In genomic region chr2:3535467-3535793, GRCh38 we compare ENCODE assay signal across 9 cellular contexts. TPM values are rescaled to one million over a fixed set of nuclear protein-coding genes. Genes with fewer than 3 reads are reported as not detected.
DNase-seq lines count a peak whose midpoint lies in the region; ATAC-seq and TF ChIP-seq lines count a peak whose summit lies in the region.
"Had no signal": no experiment of that assay in that cellular context is flagged by ENCODE, and none has a peak within 500 bp of the region (broad histone marks: within the 10 kb centered on the region; RNA-seq: fewer than 3 reads in every experiment).

No MANE protein-coding gene starts in this region.

- peaks cover 3% of the 10 kb centered on the region for H3K9me3 ChIP-seq in mesodermal cell (ENCODE audit: control insufficient read depth, low read length)
- H3K9me3 ChIP-seq in tibial nerve, result no peaks in the 10 kb centered on the region

- 93% methylated on average over 4 of the region's 5 CpGs; no CpG with 5 or more reads in 1 of the 2 experiments for WGBS in mesodermal cell (ENCODE audit: insufficient coverage in 2 of 2), 2 experiments
- WGBS in tibial nerve, 2 donors, result 42 to 50% methylated on average over 5 of the region's 5 CpGs

- TF ChIP-seq CTCF in brain microvascular endothelial cell (IDR thresholded peaks at IDR 0.05; ENCODE audit: low read depth, low read length, missing control alignments) (no peak), tibial nerve (IDR thresholded peaks at IDR 0.05) (no peak)

- no peak for TF ChIP-seq POLR2A in tibial nerve (IDR thresholded peaks at IDR 0.05)

- peaks cover 9% of the 10 kb centered on the region for H3K36me3 Mint-ChIP-seq in activated CD4-positive, alpha-beta T cell treated with anti-CD3 and anti-CD28 coated beads for 36 hours (ENCODE audit: low read depth)
- peaks cover 15% of the 10 kb centered on the region for H3K36me3 Mint-ChIP-seq in activated T-helper 17 cell treated with anti-CD3 and anti-CD28 coated beads, Interleukin-2, amount 50 U/mL, for 72 hours (ENCODE audit: low read depth)

- CTCF ChIA-PET in activated CD4-positive, alpha-beta T cell treated with anti-CD3 and anti-CD28 coated beads for 36 hours (lab: Charles Lee), result interaction anchor here (0.7 kb wide), 1 partner anchor 12 kb away, joined by 3 read pairs; no protein-coding TSS in a partner anchor

- no peak for DNase-seq in activated CD4-positive, alpha-beta T cell treated with anti-CD3 and anti-CD28 coated beads for 36 hours
- no peak for DNase-seq in activated CD4-positive, alpha-beta T cell treated with anti-CD3 and anti-CD28 coated beads, Interleukin-2, amount 50 U/mL, for 4 hours
- no peak for DNase-seq in brain microvascular endothelial cell
- no peak for DNase-seq in tibial nerve (ENCODE audit: low spot score in 2 of 2)
- no peak for DNase-seq in epidermal melanocyte (ENCODE audit: insufficient read length, low spot score)
- DNase-seq: NK-92 treated with Interleukin-12 subunit alpha and Interleukin-12 subunit beta, amount 100 ng/mL, for 24 hours had no signal

- intact Hi-C loops in activated CD4-positive, alpha-beta T cell treated with anti-CD3 and anti-CD28 coated beads for 36 hours (cut with DNase I, micrococcal nuclease), result no loop called here

- in situ Hi-C loops in brain microvascular endothelial cell (cut with HindIII; ENCODE audit: low pct_ligation_motif_present, low sequenced_read_pairs), result no loop called here

- H3K4me1 ChIP-seq in mesodermal cell (ENCODE audit: control insufficient read depth, insufficient read depth, low read length, poor library complexity, severe bottlenecking) (peaks cover 14% of the 10 kb centered on the region), tibial nerve (peaks cover 0 to 22% (median 14%) of the 10 kb centered on the region in 4 donors)

- H3K27me3 ChIP-seq in brain microvascular endothelial cell (replicated peaks) (no peaks in the 10 kb centered on the region), tibial nerve (no peaks in the 10 kb centered on the region)

- H3K27ac Mint-ChIP-seq in activated CD4-positive, alpha-beta T cell treated with anti-CD3 and anti-CD28 coated beads for 36 hours, result peak overlapping the region; percentile 80
- no peak overlapping the region for H3K27ac Mint-ChIP-seq in activated T-helper 17 cell treated with anti-CD3 and anti-CD28 coated beads, Interleukin-2, amount 50 U/mL, for 72 hours

- no peaks in the 10 kb centered on the region for H3K27me3 Mint-ChIP-seq in activated CD4-positive, alpha-beta T cell treated with anti-CD3 and anti-CD28 coated beads for 36 hours
- H3K27me3 Mint-ChIP-seq in activated T-helper 17 cell treated with anti-CD3 and anti-CD28 coated beads, Interleukin-2, amount 50 U/mL, for 72 hours, result no peaks in the 10 kb centered on the region

- H3K36me3 ChIP-seq in brain microvascular endothelial cell (replicated peaks) (peaks cover 6% of the 10 kb centered on the region), mesodermal cell (ENCODE audit: control insufficient read depth, insufficient read depth, low read length) (peaks cover 28% of the 10 kb centered on the region), tibial nerve (peaks cover 0 to 44% (median 9%) of the 10 kb centered on the region in 3 donors)

- ATAC-seq in activated CD4-positive, alpha-beta T cell treated with anti-CD3 and anti-CD28 coated beads for 36 hours, result no peak
- ATAC-seq in activated T-helper 17 cell treated with anti-CD3 and anti-CD28 coated beads, Interleukin-2, amount 50 U/mL, for 72 hours (replicated peaks), result no peak
- ATAC-seq in GM19035 (IDR thresholded peaks at IDR 0.05; ENCODE audit: unreplicated experiment), result no peak

- H3K27ac ChIP-seq in brain microvascular endothelial cell (peak overlapping the region; percentile 98), mesodermal cell (ENCODE audit: low read depth, low read length, severe bottlenecking) (peak overlapping the region; percentile 99), tibial nerve (peak overlapping the region; percentile 83 to 97 (median 92))

- POLR2A ChIA-PET in activated CD4-positive, alpha-beta T cell treated with anti-CD3 and anti-CD28 coated beads for 36 hours (lab: Charles Lee), result no interaction called here

- no peak for TF ChIP-seq EP300 in tibial nerve (IDR thresholded peaks at IDR 0.05)

- H3K4me3 ChIP-seq in brain microvascular endothelial cell (ENCODE audit: low read depth, low read length), result peak overlapping the region; percentile 56
- peak overlapping the region; percentile 26 for H3K4me3 ChIP-seq in mesodermal cell (ENCODE audit: extremely low read depth, insufficient read depth, low read length, poor library complexity, severe bottlenecking)
- peak overlapping the region in 3 of 4 donors; percentile 38 to 55 (median 43) for H3K4me3 ChIP-seq in tibial nerve

- peaks cover 11% of the 10 kb centered on the region for H3K4me1 Mint-ChIP-seq in activated CD4-positive, alpha-beta T cell treated with anti-CD3 and anti-CD28 coated beads for 36 hours
- no peaks in the 10 kb centered on the region for H3K4me1 Mint-ChIP-seq in activated T-helper 17 cell treated with anti-CD3 and anti-CD28 coated beads, Interleukin-2, amount 50 U/mL, for 72 hours

- H3K9me3 Mint-ChIP-seq in activated CD4-positive, alpha-beta T cell treated with anti-CD3 and anti-CD28 coated beads for 36 hours (ENCODE audit: low read depth), result no peaks in the 10 kb centered on the region
- no peaks in the 10 kb centered on the region for H3K9me3 Mint-ChIP-seq in activated T-helper 17 cell treated with anti-CD3 and anti-CD28 coated beads, Interleukin-2, amount 50 U/mL, for 72 hours

- peak overlapping the region; percentile 69 for H3K4me3 Mint-ChIP-seq in activated CD4-positive, alpha-beta T cell treated with anti-CD3 and anti-CD28 coated beads for 36 hours
- H3K4me3 Mint-ChIP-seq in activated T-helper 17 cell treated with anti-CD3 and anti-CD28 coated beads, Interleukin-2, amount 50 U/mL, for 72 hours, result no peak overlapping the region

RNA-seq across cellular contexts. Expression of gene ADI1, which starts 16.1 kb away (rescaled TPM):
- 10 to 100 TPM; 32.3 to 33.3 TPM for total RNA-seq in activated CD4-positive, alpha-beta T cell treated with anti-CD3 and anti-CD28 coated beads for 36 hours
- polyA plus RNA-seq in mesodermal cell (2013, experiment 1 of 2), result 24.6 TPM
- 24.1 TPM for polyA plus RNA-seq in mesodermal cell (2013, experiment 2 of 2)
- 100 to 1,000 TPM in 3 of 4 donors, 10 to 100 TPM in 1; 51.9 to 112 (median 106) TPM for total RNA-seq in tibial nerve
- total RNA-seq in activated T-helper 17 cell treated with anti-CD3 and anti-CD28 coated beads, Interleukin-2, amount 50 U/mL, for 72 hours, result 10 to 100 TPM; 25.8 to 26.0 TPM

RNA-seq across cellular contexts. Expression of gene RNASEH1, which starts 22.7 kb away (rescaled TPM):
- 10 to 100 TPM; 14.6 to 24.0 TPM for total RNA-seq in activated CD4-positive, alpha-beta T cell treated with anti-CD3 and anti-CD28 coated beads for 36 hours
- polyA plus RNA-seq in mesodermal cell (2013, experiment 1 of 2), result 23.2 TPM
- 20.8 TPM for polyA plus RNA-seq in mesodermal cell (2013, experiment 2 of 2)
- total RNA-seq in tibial nerve, result 10 to 100 TPM; 21.6 to 31.0 (median 26.1) TPM
- total RNA-seq in activated T-helper 17 cell treated with anti-CD3 and anti-CD28 coated beads, Interleukin-2, amount 50 U/mL, for 72 hours, result 10 to 100 TPM; 10.3 to 31.7 TPM

RNA-seq across cellular contexts. Expression of gene RPS7, which starts 39.6 kb away (rescaled TPM):
- total RNA-seq in activated CD4-positive, alpha-beta T cell treated with anti-CD3 and anti-CD28 coated beads for 36 hours, result 1,000 to 10,000 TPM; 1,481 to 1,840 TPM
- 1,875 TPM for polyA plus RNA-seq in mesodermal cell (2013, experiment 1 of 2)
- polyA plus RNA-seq in mesodermal cell (2013, experiment 2 of 2), result 1,958 TPM
- 1,000 to 10,000 TPM; 2,343 to 3,332 (median 3,117) TPM for total RNA-seq in tibial nerve
- total RNA-seq in activated T-helper 17 cell treated with anti-CD3 and anti-CD28 coated beads, Interleukin-2, amount 50 U/mL, for 72 hours, result 1,000 to 10,000 TPM; 1,635 to 1,848 TPM

RNA-seq across cellular contexts. Expression of gene COLEC11, which starts 59.5 kb away (rescaled TPM):
- total RNA-seq in activated CD4-positive, alpha-beta T cell treated with anti-CD3 and anti-CD28 coated beads for 36 hours, result under 1 TPM; 0.18 to 0.37 TPM
- 2.6 TPM for polyA plus RNA-seq in mesodermal cell (2013, experiment 1 of 2)
- polyA plus RNA-seq in mesodermal cell (2013, experiment 2 of 2), result 0.81 TPM
- total RNA-seq in tibial nerve, result 1 to 10 TPM in 2 of 4 donors, under 1 TPM in 1, not detected in 1; 0.66 to 6.7 (median 1.6) TPM
- total RNA-seq in activated T-helper 17 cell treated with anti-CD3 and anti-CD28 coated beads, Interleukin-2, amount 50 U/mL, for 72 hours, result under 1 TPM in 1 of 2 donors, not detected in 1; 0.54 TPM
